In the genomic region with DNA sequence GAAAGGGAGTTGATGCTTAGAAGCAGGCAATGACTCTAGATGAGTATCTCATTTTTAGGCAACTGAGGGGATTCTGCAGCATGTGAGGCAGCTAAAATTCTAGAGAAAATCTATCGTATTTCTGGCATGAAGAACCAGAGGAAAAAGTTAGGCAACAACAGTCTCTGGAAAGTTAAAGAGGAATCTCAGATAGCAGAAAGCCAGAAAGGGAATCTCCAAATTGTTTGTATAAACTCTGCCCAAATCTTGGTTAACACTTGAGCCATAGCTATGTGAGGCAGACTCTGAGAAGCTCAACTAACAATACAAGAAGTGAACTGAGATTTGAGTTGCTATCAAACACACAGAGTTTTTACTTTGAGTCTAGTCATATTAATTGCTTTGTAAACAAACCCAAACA, we compare ENCODE assay signal across 25 cellular contexts.
"Had no signal": no experiment of that assay in that cellular context is flagged by ENCODE, and none has a peak within 500 bp of the region (broad histone marks: within the 10 kb centered on the region; RNA-seq: fewer than 3 reads in every experiment).

No MANE protein-coding gene starts in this region.

- H3K27me3 Mint-ChIP-seq: dendritic cell treated with granulocyte-macrophage colony-stimulating factor and Interleukin-4, amounts not matched to agents 40 ng/mL and 50 ng/mL, for 4 days; stimulated activated naive CD8-positive, alpha-beta T cell treated with anti-CD3 and anti-CD28 coated beads, Interleukin-15, amount 100 ng/mL, for 72 hours had no signal

- H3K4me1 ChIP-seq: colonic mucosa, esophagus muscularis mucosa, gastrocnemius medialis, left lung, pancreas, right lobe of liver, suprapubic skin, transverse colon, vagina had no signal

- ATAC-seq: gastrocnemius medialis; left lung; naive thymus-derived CD4-positive, alpha-beta T cell; pancreas; right lobe of liver; stimulated activated naive CD8-positive, alpha-beta T cell treated with anti-CD3 and anti-CD28 coated beads, Interleukin-15, amount 100 ng/mL, for 72 hours had no signal

- H3K9me3 ChIP-seq: colonic mucosa, gastrocnemius medialis, pancreas, right lobe of liver, suprapubic skin, transverse colon, vagina had no signal

- H3K36me3 ChIP-seq: colonic mucosa, esophagus muscularis mucosa, gastrocnemius medialis, left lung, pancreas, right lobe of liver, suprapubic skin, transverse colon, vagina had no signal

- H3K4me3 ChIP-seq: colonic mucosa, esophagus muscularis mucosa, gastrocnemius medialis, left lung, pancreas, right lobe of liver, suprapubic skin, vagina had no signal

- H3K36me3 Mint-ChIP-seq: naive thymus-derived CD4-positive, alpha-beta T cell had no signal

- H3K27ac ChIP-seq: colonic mucosa, esophagus muscularis mucosa, gastrocnemius medialis, left lung, pancreas, right lobe of liver, suprapubic skin, transverse colon, vagina had no signal

- H3K27me3 ChIP-seq: colonic mucosa, esophagus muscularis mucosa, gastrocnemius medialis, left lung, pancreas, right lobe of liver, suprapubic skin, transverse colon, vagina had no signal

- H3K4me1 Mint-ChIP-seq: nephron; stimulated activated naive CD8-positive, alpha-beta T cell treated with anti-CD3 and anti-CD28 coated beads, Interleukin-15, amount 100 ng/mL, for 72 hours had no signal

- H3K4me3 Mint-ChIP-seq: dendritic cell treated with granulocyte-macrophage colony-stimulating factor and Interleukin-4, amounts not matched to agents 40 ng/mL and 50 ng/mL, for 4 days; naive thymus-derived CD4-positive, alpha-beta T cell; stimulated activated naive CD8-positive, alpha-beta T cell treated with anti-CD3 and anti-CD28 coated beads, Interleukin-15, amount 100 ng/mL, for 72 hours had no signal

- H3K27ac Mint-ChIP-seq: dendritic cell treated with granulocyte-macrophage colony-stimulating factor and Interleukin-4, amounts not matched to agents 40 ng/mL and 50 ng/mL, for 4 days; naive thymus-derived CD4-positive, alpha-beta T cell had no signal

- DNase-seq: colonic mucosa; effector memory CD4-positive, alpha-beta T cell; foreskin fibroblast; gastrocnemius medialis; head of caudate nucleus; kidney; left lung; mesendoderm; midbrain; naive thymus-derived CD4-positive, alpha-beta T cell; pancreas; right lobe of liver; small intestine; stimulated activated CD4-positive, alpha-beta T cell treated with anti-CD3 and anti-CD28 coated beads, Interleukin-12 subunit alpha, Interleukin-12 subunit beta, amount 100 ng/mL, for 4 hours; stimulated activated CD4-positive, alpha-beta T cell treated with anti-CD3 and anti-CD28 coated beads, Interleukin-1b, Interleukin-23, amount 100 ng/mL, for 48 hours; stimulated activated CD4-positive, alpha-beta T cell treated with anti-CD3 and anti-CD28 coated beads, Interleukin-4, amount 100 ng/mL, for 1 hour; stimulated activated CD8-positive, alpha-beta memory T cell treated with anti-CD3 and anti-CD28 coated beads, Interleukin-4, amount 100 ng/mL, for 48 hours; stimulated activated naive CD4-positive, alpha-beta T cell; stimulated activated naive CD8-positive, alpha-beta T cell treated with anti-CD3 and anti-CD28 coated beads, Interleukin-15, amount 100 ng/mL, for 72 hours; transverse colon had no signal
